ENCODE assay signal across 8 cellular contexts in the genomic region with DNA sequence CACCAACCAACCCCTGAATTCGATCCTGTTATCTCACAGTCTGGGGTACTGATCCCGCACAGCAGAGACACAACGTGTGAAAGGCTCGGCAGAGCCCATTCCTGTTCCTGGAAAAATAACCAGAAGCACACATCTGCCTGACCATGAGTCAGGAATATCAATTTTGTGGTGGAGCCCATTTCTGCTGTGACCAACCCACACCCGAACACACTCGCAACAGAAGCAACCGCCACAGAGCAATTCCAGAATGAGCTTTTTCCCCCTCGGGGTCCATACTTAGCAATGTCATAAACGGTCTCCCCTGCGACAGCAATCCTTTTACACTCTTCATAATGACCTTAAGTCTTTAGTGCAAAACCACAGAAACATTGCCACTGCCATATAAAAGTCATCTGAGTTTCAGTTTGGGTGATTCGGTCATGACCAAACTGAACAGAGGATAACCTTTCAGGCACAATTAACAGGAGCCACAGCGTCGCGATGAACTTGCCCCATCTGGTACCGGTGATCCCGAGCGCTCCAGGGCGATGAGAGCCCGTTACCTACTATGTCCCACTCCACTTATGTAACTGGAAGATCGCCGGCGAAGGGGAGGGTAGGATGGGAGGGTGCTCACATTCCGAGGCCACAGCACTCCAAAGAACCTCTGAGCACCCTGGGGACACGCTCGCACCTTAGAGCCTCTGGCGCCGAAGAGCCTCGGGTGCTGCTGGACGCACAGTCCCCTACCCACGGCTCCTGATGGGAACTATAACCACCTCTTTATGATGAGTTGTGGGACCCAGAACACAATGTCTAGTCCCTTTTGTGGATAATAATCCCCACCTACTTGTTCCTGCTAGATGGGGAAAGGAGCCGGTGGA. TPM values are rescaled to one million over a fixed set of nuclear protein-coding genes. Genes with fewer than 3 reads are reported as not detected.
DNase-seq lines count a peak whose midpoint lies in the region; ATAC-seq and TF ChIP-seq lines count a peak whose summit lies in the region.

No MANE protein-coding gene starts in this region.

- H3K27me3 Mint-ChIP-seq in activated CD4-positive, alpha-beta memory T cell treated with anti-CD3 and anti-CD28 coated beads, Interleukin-2, amount 10 ng/mL, durations not matched to agents 7 days and 5 days = no peaks in the 10 kb centered on the region
- peaks cover 3% of the 10 kb centered on the region for H3K27me3 Mint-ChIP-seq in neural progenitor cell (ENCODE audit: insufficient read depth, low read depth)

- H3K4me2 ChIP-seq in HCT116 (ENCODE audit: low read length) (peak overlapping the region; percentile 76), fibroblast of lung (ENCODE audit: extremely low read depth, insufficient read depth, low read length) (peak overlapping the region; percentile 87), neural progenitor cell (peak overlapping the region; percentile 81)

- peak overlapping the region; percentile 97 for H3K4me3 Mint-ChIP-seq in activated CD4-positive, alpha-beta memory T cell treated with anti-CD3 and anti-CD28 coated beads, Interleukin-2, amount 10 ng/mL, durations not matched to agents 7 days and 5 days
- peak overlapping the region; percentile 92 for H3K4me3 Mint-ChIP-seq in neural progenitor cell

- RAD21 ChIA-PET in HCT116 (lab: Charles Lee; ENCODE audit: low non-redundant PET in 1 of 2, low total read pairs in 2 of 2, uncharacterized antibody in 2 of 2, unreplicated experiment in 2 of 2) = no interaction called here

- H3F3A ChIP-seq in neural progenitor cell (ENCODE audit: low read depth) = peaks cover 4% of the 10 kb centered on the region

- no peak for TF ChIP-seq CTCF in HCT116 (IDR thresholded peaks at IDR 0.05 in 2 of 3, conservative IDR thresholded peaks at IDR 0.05 in 1 of 3; ENCODE audit: borderline replicate concordance in 1 of 3, insufficient read depth in 1 of 3, low read depth in 2 of 3, low read length in 2 of 3)
- TF ChIP-seq CTCF in fibroblast of lung (conservative IDR thresholded peaks at IDR 0.05 in 1 of 2, IDR thresholded peaks at IDR 0.05 in 1 of 2; ENCODE audit: low read depth in 1 of 2, low read length in 2 of 2) = no peak
- TF ChIP-seq CTCF in neural progenitor cell (IDR thresholded peaks at IDR 0.05) = no peak

- no peaks in the 10 kb centered on the region for H3K9me3 ChIP-seq in HCT116 (ENCODE audit: control insufficient read depth in 1 of 2, insufficient read depth in 1 of 2, low read depth in 1 of 2, low read length in 2 of 2)
- no peaks in the 10 kb centered on the region for H3K9me3 ChIP-seq in fibroblast of lung (ENCODE audit: control insufficient read depth, insufficient read depth, low read depth, low read length)
- H3K9me3 ChIP-seq in neural progenitor cell (ENCODE audit: low read depth) = no peaks in the 10 kb centered on the region

- H3K36me3 Mint-ChIP-seq in activated CD4-positive, alpha-beta memory T cell treated with anti-CD3 and anti-CD28 coated beads, Interleukin-2, amount 10 ng/mL, durations not matched to agents 7 days and 5 days (ENCODE audit: low read depth) = peaks cover 16% of the 10 kb centered on the region
- H3K36me3 Mint-ChIP-seq in neural progenitor cell = peaks cover 3% of the 10 kb centered on the region

- intact Hi-C loops in HCT116 (cut with micrococcal nuclease) = no loop called here

- H2AFZ ChIP-seq in HCT116 (ENCODE audit: low read depth, low read length, poor library complexity, severe bottlenecking) (no peak overlapping the region), fibroblast of lung (ENCODE audit: low read length) (no peak overlapping the region), neural progenitor cell (replicated peaks) (no peak overlapping the region)

- peaks cover 65% of the 10 kb centered on the region for H3K4me1 Mint-ChIP-seq in activated CD4-positive, alpha-beta memory T cell treated with anti-CD3 and anti-CD28 coated beads, Interleukin-2, amount 10 ng/mL, durations not matched to agents 7 days and 5 days
- peaks cover 45% of the 10 kb centered on the region for H3K4me1 Mint-ChIP-seq in neural progenitor cell

- H3K27ac ChIP-seq in HCT116 (ENCODE audit: low read depth, low read length) (peak overlapping the region; percentile 58), fibroblast of lung (ENCODE audit: insufficient read depth, low read length) (peak overlapping the region; percentile 84), neural progenitor cell (no peak overlapping the region)

- CTCF ChIA-PET in HCT116 (lab: Charles Lee) = no interaction called here
- CTCF ChIA-PET in activated CD4-positive, alpha-beta memory T cell treated with anti-CD3 and anti-CD28 coated beads, Interleukin-2, amount 10 ng/mL, durations not matched to agents 7 days and 5 days (lab: Charles Lee) = interaction anchor here (1.5 kb wide), 1 partner anchor 39 kb away, joined by 3 read pairs; no protein-coding TSS in a partner anchor

- no peak for TF ChIP-seq POLR2A in HCT116 (IDR thresholded peaks at IDR 0.05; ENCODE audit: borderline replicate concordance, extremely low read depth, insufficient read depth, insufficient read length)

- H3K36me3 ChIP-seq in HCT116 (ENCODE audit: control insufficient read depth in 1 of 2, insufficient read depth in 2 of 2, low read length in 2 of 2) (no peaks in the 10 kb centered on the region), fibroblast of lung (ENCODE audit: control insufficient read depth, insufficient read depth, low read length) (no peaks in the 10 kb centered on the region), neural progenitor cell (no peaks in the 10 kb centered on the region)

- no peaks in the 10 kb centered on the region for H3K9me2 ChIP-seq in HCT116 (ENCODE audit: insufficient read depth)

- ATAC-seq in HCT116 (no peak), GM18517 (IDR thresholded peaks at IDR 0.05; ENCODE audit: unreplicated experiment) (no peak)

- H3K4me3 ChIP-seq in HCT116 (replicated peaks in 1 of 2; ENCODE audit: low read depth in 1 of 2, low read length in 2 of 2) (peak overlapping the region; percentile 63 to 64), fibroblast of lung (replicated peaks in 1 of 4; ENCODE audit: control extremely low read depth in 1 of 4, insufficient read depth in 1 of 4, low read depth in 3 of 4, low read length in 4 of 4) (peak overlapping the region; percentile 65 to 75 (median 71)), neural progenitor cell (peak overlapping the region; percentile 72)

- H3K27me3 ChIP-seq in HCT116 (ENCODE audit: insufficient read depth, low read length) (no peaks in the 10 kb centered on the region), fibroblast of lung (ENCODE audit: control insufficient read depth, insufficient read depth, low read length) (no peaks in the 10 kb centered on the region), neural progenitor cell (no peaks in the 10 kb centered on the region)

- H4K20me1 ChIP-seq in HCT116 (ENCODE audit: insufficient read depth) = no peaks in the 10 kb centered on the region
- no peaks in the 10 kb centered on the region for H4K20me1 ChIP-seq in fibroblast of lung (ENCODE audit: control insufficient read depth, extremely low read depth, insufficient read depth, low read length)
- peaks cover 52% of the 10 kb centered on the region for H4K20me1 ChIP-seq in neural progenitor cell (ENCODE audit: low read depth)

- POLR2A ChIA-PET in HCT116 (lab: Charles Lee) = interaction anchor here (0.7 kb wide), 1 partner anchor 207 kb away, joined by 5 read pairs; no protein-coding TSS in a partner anchor
- POLR2A ChIA-PET in activated CD4-positive, alpha-beta memory T cell treated with anti-CD3 and anti-CD28 coated beads, Interleukin-2, amount 10 ng/mL, durations not matched to agents 7 days and 5 days (lab: Charles Lee) = interaction anchor here (2.4 kb wide), 1 partner anchor 39 kb away, joined by 6 read pairs; no protein-coding TSS in a partner anchor

- H3K27ac Mint-ChIP-seq in activated CD4-positive, alpha-beta memory T cell treated with anti-CD3 and anti-CD28 coated beads, Interleukin-2, amount 10 ng/mL, durations not matched to agents 7 days and 5 days = peak overlapping the region; percentile 96
- H3K27ac Mint-ChIP-seq in neural progenitor cell = peak overlapping the region; percentile 91

- BruUV-seq in HCT116 (replicated peaks; lab: Mats Ljungman, UMichigan) = TSS peak; percentile 48

- DNase-seq in Ammon's horn (ENCODE audit: low spot score) (peak; percentile 21), HCT116 (ENCODE audit: low read depth, low spot score) (no peak), fibroblast of lung (ENCODE audit: low read depth in 2 of 2) (peak; percentile 13 to 60), neural progenitor cell (ENCODE audit: low spot score) (peak; percentile 37), NCI-H345 treated with DMSO at 0.1 percent for 48 hours (lab: John Stamatoyannopoulos, UW; ENCODE audit: unreplicated experiment) (no peak), HuH-7 (ENCODE audit: low spot score) (no peak)
- peak; percentile 19 for DNase-seq in activated CD4-positive, alpha-beta memory T cell treated with anti-CD3 and anti-CD28 coated beads, Interleukin-2, amount 10 ng/mL, durations not matched to agents 7 days and 5 days

- H3K4me1 ChIP-seq in HCT116 (ENCODE audit: control insufficient read depth in 1 of 2, insufficient read depth in 2 of 2, low read length in 2 of 2) (peaks cover 8 to 15% of the 10 kb centered on the region in 2 experiments), fibroblast of lung (ENCODE audit: control insufficient read depth, extremely low read depth, insufficient read depth, low read length) (peaks cover 5% of the 10 kb centered on the region), neural progenitor cell (peaks cover 34% of the 10 kb centered on the region)

- H3K9ac ChIP-seq in HCT116 (ENCODE audit: low read length) (peak overlapping the region; percentile 65), fibroblast of lung (ENCODE audit: insufficient read depth, low read length) (peak overlapping the region; percentile 84), neural progenitor cell (peak overlapping the region; percentile 66)

- H3K79me2 ChIP-seq in HCT116 (ENCODE audit: insufficient read depth, low read length) (peaks cover 56% of the 10 kb centered on the region), fibroblast of lung (ENCODE audit: control insufficient read depth, insufficient read depth, low read length) (peaks cover 51% of the 10 kb centered on the region), neural progenitor cell (ENCODE audit: low read depth) (peaks cover 56% of the 10 kb centered on the region)

- TF ChIP-seq RAD21 in HCT116 (IDR thresholded peaks at IDR 0.05; ENCODE audit: low read depth) = no peak

- H3K9me3 Mint-ChIP-seq in activated CD4-positive, alpha-beta memory T cell treated with anti-CD3 and anti-CD28 coated beads, Interleukin-2, amount 10 ng/mL, durations not matched to agents 7 days and 5 days = no peaks in the 10 kb centered on the region
- peaks cover 22% of the 10 kb centered on the region for H3K9me3 Mint-ChIP-seq in neural progenitor cell

RNA-seq across cellular contexts. Expression of a gene that starts 1.1 kb away (rescaled TPM):
- 32.4 TPM for total RNA-seq in HCT116 (2021; ENCODE audit: unreplicated experiment)
- 12.5 and 13.7 TPM in 2 replicates for polyA plus RNA-seq in HCT116 (2012)
- total RNA-seq in activated CD4-positive, alpha-beta memory T cell treated with anti-CD3 and anti-CD28 coated beads, Interleukin-2, amount 10 ng/mL, durations not matched to agents 7 days and 5 days = 10 to 100 TPM; 80.7 to 83.0 TPM
- total RNA-seq in fibroblast of lung = 15.4 and 24.9 TPM in 2 replicates
- polyA plus RNA-seq in fibroblast of lung = 11.5 and 11.6 TPM in 2 replicates
- polyA plus RNA-seq in fibroblast of lung (2012) = 14.6 and 17.5 TPM in 2 replicates
- 18.5 and 20.7 TPM in 2 replicates for polyA minus RNA-seq in fibroblast of lung (ENCODE audit: low replicate concordance)
- 26.7 and 32.4 TPM in 2 replicates for total RNA-seq in neural progenitor cell (ENCODE audit: low replicate concordance)

RNA-seq across cellular contexts. Expression of a gene that starts 47.7 kb away (rescaled TPM):
- total RNA-seq in HCT116 (2021; ENCODE audit: unreplicated experiment) = not detected
- not detected in 2 replicates for polyA plus RNA-seq in HCT116 (2012)
- not detected for total RNA-seq in activated CD4-positive, alpha-beta memory T cell treated with anti-CD3 and anti-CD28 coated beads, Interleukin-2, amount 10 ng/mL, durations not matched to agents 7 days and 5 days
- total RNA-seq in fibroblast of lung = not detected in 2 replicates
- not detected in 2 replicates for polyA plus RNA-seq in fibroblast of lung
- polyA plus RNA-seq in fibroblast of lung (2012) = not detected in 2 replicates
- polyA minus RNA-seq in fibroblast of lung (ENCODE audit: low replicate concordance) = not detected in 2 replicates
- total RNA-seq in neural progenitor cell (ENCODE audit: low replicate concordance) = not detected in 2 replicates

Comparison
In these comparisons a context has a peak if more than half of its experiments do, and no peak if none do; other contexts are left out.
1. DNase-seq: peak in Ammon's horn (single experiment), activated CD4-positive, alpha-beta memory T cell treated with anti-CD3 and anti-CD28 coated beads, Interleukin-2, amount 10 ng/mL, durations not matched to agents 7 days and 5 days (single experiment), fibroblast of lung (2 of 2) and neural progenitor cell (single experiment); none in HCT116 (single experiment), NCI-H345 treated with DMSO at 0.1 percent for 48 hours (single experiment) and HuH-7 (single experiment).
2. Peak in every context shown above with its lines, with median percentiles within 50 percentile points of each other: H3K4me2 ChIP-seq, H3K4me3 ChIP-seq and H3K9ac ChIP-seq.